ENCODE assay signal across 30 cellular contexts in the genomic region with DNA sequence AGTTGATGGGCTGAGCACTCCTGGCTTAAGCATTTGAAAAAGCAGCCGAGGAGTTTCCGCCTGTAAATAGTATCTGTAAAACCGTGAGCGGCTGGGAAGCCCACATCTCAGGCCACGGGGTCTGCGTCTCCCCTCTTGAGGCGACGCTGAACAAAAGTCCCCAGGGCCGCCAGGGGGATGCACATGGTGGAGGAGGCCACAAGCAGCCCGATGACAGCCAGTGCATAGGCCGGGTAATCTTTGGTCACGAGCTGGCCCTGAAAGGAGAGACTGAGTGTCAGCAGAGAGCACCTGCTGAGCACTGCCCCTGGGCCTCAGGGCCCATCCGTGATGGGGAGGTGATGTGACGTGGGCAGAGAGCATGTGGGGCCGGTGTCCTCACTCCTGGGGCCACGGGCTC. TPM values are rescaled to one million over a fixed set of nuclear protein-coding genes. Genes with fewer than 3 reads are reported as not detected.
"Had no signal": no experiment of that assay in that cellular context is flagged by ENCODE, and none has a peak within 500 bp of the region (broad histone marks: within the 10 kb centered on the region; RNA-seq: fewer than 3 reads in every experiment).

No MANE protein-coding gene starts in this region.

- H3K4me2 ChIP-seq: KMS-11 had no signal

- H3K9ac ChIP-seq: KMS-11 had no signal

- H3K4me1 ChIP-seq: ascending aorta, SJSA1 had no signal

- H3K4me3 ChIP-seq: ascending aorta, body of pancreas, cardiac muscle cell, MG63, SJSA1 had no signal

- ATAC-seq: activated CD8-positive, alpha-beta memory T cell treated with anti-CD3 and anti-CD28 coated beads, Interleukin-2, amount 10 ng/mL, durations not matched to agents 7 days and 5 days; activated CD8-positive, alpha-beta T cell treated with anti-CD3 and anti-CD28 coated beads, Interleukin-2, amount 10 ng/mL, durations not matched to agents 7 days and 5 days; activated naive CD4-positive, alpha-beta T cell treated with anti-CD3 and anti-CD28 coated beads, Interleukin-2, amount 50 U/mL, for 72 hours; activated naive CD8-positive, alpha-beta T cell treated with anti-CD3 and anti-CD28 coated beads, Interleukin-2, amount 50 U/mL, for 24 hours; body of pancreas; WTC11 had no signal

- H3K36me3 ChIP-seq: ascending aorta, cardiac muscle cell, MG63, SJSA1 had no signal

- DNase-seq: activated CD4-positive, alpha-beta T cell treated with anti-CD3 and anti-CD28 coated beads for 48 hours; activated CD4-positive, alpha-beta T cell treated with anti-CD3 and anti-CD28 coated beads, Interleukin-2, amount 50 U/mL, for 4 hours; activated CD4-positive, CD25-positive, alpha-beta regulatory T cell treated with anti-CD3 and anti-CD28 coated beads, Interleukin-2, amount 50 U/mL, for 72 hours; activated CD8-positive, alpha-beta memory T cell treated with anti-CD3 and anti-CD28 coated beads, Interleukin-2, amount 10 ng/mL, durations not matched to agents 7 days and 5 days; activated CD8-positive, alpha-beta T cell treated with anti-CD3 and anti-CD28 coated beads, Interleukin-2, amount 10 ng/mL, durations not matched to agents 7 days and 5 days; activated effector memory CD4-positive, alpha-beta T cell treated with Interleukin-2 at 50 U/mL for 16 hours; activated naive CD4-positive, alpha-beta T cell; activated naive CD8-positive, alpha-beta T cell treated with anti-CD3 and anti-CD28 coated beads, Interleukin-2, amount 50 U/mL, for 24 hours; activated T-cell treated with anti-CD3 and anti-CD28 coated beads, Interleukin-2, amount 50 U/mL, for 24 hours; amniotic stem cell; body of pancreas; MG63; MV-4-11; NCI-H1092 treated with DMSO at 0.1 percent for 48 hours; NCI-H1417 treated with DMSO at 0.1 percent for 48 hours; NCI-H1694 treated with DMSO at 0.1 percent for 48 hours; NCI-H2029 treated with DMSO at 0.1 percent for 48 hours; NCI-H345; NCI-H510A; NCI-H526 treated with DMSO at 0.1 percent for 48 hours; NK-92 treated with Interleukin-12 subunit alpha and Interleukin-12 subunit beta, amount 100 ng/mL, for 24 hours; SHP77; T-helper 9 cell had no signal

- H3K9me3 ChIP-seq: ascending aorta, body of pancreas, MG63, SJSA1 had no signal

- H3K27me3 ChIP-seq: ascending aorta, body of pancreas, cardiac muscle cell, MG63, SJSA1 had no signal

- H3K27ac ChIP-seq: ascending aorta, body of pancreas, cardiac muscle cell, KMS-11, SJSA1 had no signal

RNA-seq across cellular contexts. Expression of gene SLC6A20, which starts 37.5 kb away (rescaled TPM):
- total RNA-seq: activated CD8-positive, alpha-beta T cell treated with anti-CD3 and anti-CD28 coated beads, Interleukin-2, amount 10 ng/mL, durations not matched to agents 7 days and 5 days; activated naive CD4-positive, alpha-beta T cell treated with anti-CD3 and anti-CD28 coated beads, Interleukin-2, amount 50 U/mL, for 72 hours; activated T-helper 1 cell treated with anti-CD3 and anti-CD28 coated beads, Interleukin-12 subunit alpha, Interleukin-12 subunit beta, Interleukin-2, Interleukin-4 antibody, amounts not matched to agents 30 ng/mL and 10 ng/mL and 1 ng/mL, durations not matched to agents 14 hours and 24 hours and 36 hours; ascending aorta had no signal
